9 cellular contexts compared by ENCODE assay signal in the genomic region with DNA sequence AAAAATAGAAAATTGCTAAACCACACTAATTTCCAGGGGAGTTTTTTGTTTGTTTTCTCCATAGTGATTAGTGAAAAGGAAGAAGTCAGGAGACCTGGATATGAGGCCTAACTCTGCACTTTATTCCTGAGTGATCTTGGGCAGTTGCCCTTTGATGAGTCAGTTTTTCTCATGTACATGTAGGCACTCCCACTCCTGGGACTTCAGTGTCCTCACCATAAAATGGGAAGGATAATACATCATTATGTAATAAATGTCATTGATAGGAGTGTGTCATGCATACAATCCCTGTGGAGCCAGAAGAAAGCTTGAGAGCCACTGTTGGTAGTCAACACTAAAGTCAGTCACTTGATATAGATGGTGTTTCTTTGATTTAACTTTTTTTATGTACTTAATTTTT. TPM values are rescaled to one million over a fixed set of nuclear protein-coding genes. Genes with fewer than 3 reads are reported as not detected.
A peak's percentile ranks its signal among the peaks of the same experiment; 100 is the strongest.
DNase-seq lines count a peak whose midpoint lies in the region; ATAC-seq and TF ChIP-seq lines count a peak whose summit lies in the region.
"Had no signal": no experiment of that assay in that cellular context is flagged by ENCODE, and none has a peak within 500 bp of the region (broad histone marks: within the 10 kb centered on the region; RNA-seq: fewer than 3 reads in every experiment).

No MANE protein-coding gene starts in this region.

- no peak overlapping the region for H3K9ac ChIP-seq in mucosa of rectum (ENCODE audit: low read depth in 1 of 2, low read length in 2 of 2)

- H3K27me3 ChIP-seq in MG63 = no peaks in the 10 kb centered on the region
- no peaks in the 10 kb centered on the region for H3K27me3 ChIP-seq in mucosa of rectum (ENCODE audit: control insufficient read depth in 2 of 2, insufficient read depth in 2 of 2, low read length in 2 of 2)

- H3K4me1 ChIP-seq in mucosa of rectum (ENCODE audit: control insufficient read depth in 2 of 2, insufficient read depth in 2 of 2, low read length in 2 of 2) = peaks cover 5 to 6% of the 10 kb centered on the region in 2 donors

- H3K36me3 ChIP-seq in MG63 = peaks cover 5% of the 10 kb centered on the region
- peaks cover 3 to 4% of the 10 kb centered on the region in 2 donors for H3K36me3 ChIP-seq in mucosa of rectum (ENCODE audit: control insufficient read depth in 2 of 2, insufficient read depth in 2 of 2, low read length in 2 of 2)

- H3K4me3 ChIP-seq in AG09309 (ENCODE audit: control insufficient read depth, low read depth, low read length) (no peak overlapping the region), MG63 (no peak overlapping the region), choroid plexus epithelial cell (ENCODE audit: low read depth, low read length) (no peak overlapping the region), mucosa of rectum (ENCODE audit: low read length in 2 of 2) (no peak overlapping the region)

- H3K9me3 ChIP-seq in MG63 (no peaks in the 10 kb centered on the region), mucosa of rectum (ENCODE audit: control insufficient read depth in 2 of 2, low read length in 2 of 2) (no peaks in the 10 kb centered on the region)

- ATAC-seq in HG03175 (IDR thresholded peaks at IDR 0.05; ENCODE audit: unreplicated experiment) (no peak), GM18511 (IDR thresholded peaks at IDR 0.05; ENCODE audit: unreplicated experiment) (no peak), GM19395 (IDR thresholded peaks at IDR 0.05; ENCODE audit: unreplicated experiment) (no peak)

- DNase-seq in AG09309 (ENCODE audit: low read depth) = peak; percentile 68
- DNase-seq in MG63 = peak; percentile 78
- DNase-seq in choroid plexus epithelial cell (ENCODE audit: low read depth) = peak; percentile 75
- DNase-seq in T-helper 9 cell = no peak
- DNase-seq: activated B cell treated with CpG ODN at 0.5 μM for 24 hours had no signal

- TF ChIP-seq CTCF in AG09309 (IDR thresholded peaks at IDR 0.05; ENCODE audit: control insufficient read depth, insufficient read depth, low read depth, low read length, missing control alignments) (no peak), choroid plexus epithelial cell (conservative IDR thresholded peaks at IDR 0.05; ENCODE audit: low read depth, low read length) (no peak)

- H3K27ac ChIP-seq in mucosa of rectum (ENCODE audit: low read depth in 2 of 2, low read length in 2 of 2) = peak overlapping the region; percentile 63 to 73

RNA-seq across cellular contexts. Expression of gene WIPF2, which starts 32.5 kb away (rescaled TPM):
- 5.5 and 7.4 TPM in 2 replicates for total RNA-seq in MG63 (2014; rRNA removed; shearing (Covaris generic); ENCODE audit: low replicate concordance)

RNA-seq across cellular contexts. Expression of gene CDC6, which starts 36.1 kb away (rescaled TPM):
- 31.1 and 111 TPM in 2 replicates for total RNA-seq in MG63 (2014; rRNA removed; shearing (Covaris generic); ENCODE audit: low replicate concordance)

RNA-seq across cellular contexts. Expression of gene RARA, which starts 57.4 kb away (rescaled TPM):
- total RNA-seq in MG63 (2014; rRNA removed; shearing (Covaris generic); ENCODE audit: low replicate concordance) = 8.9 and 11.2 TPM in 2 replicates
